5 cellular contexts compared by ENCODE assay signal in the genomic region with DNA sequence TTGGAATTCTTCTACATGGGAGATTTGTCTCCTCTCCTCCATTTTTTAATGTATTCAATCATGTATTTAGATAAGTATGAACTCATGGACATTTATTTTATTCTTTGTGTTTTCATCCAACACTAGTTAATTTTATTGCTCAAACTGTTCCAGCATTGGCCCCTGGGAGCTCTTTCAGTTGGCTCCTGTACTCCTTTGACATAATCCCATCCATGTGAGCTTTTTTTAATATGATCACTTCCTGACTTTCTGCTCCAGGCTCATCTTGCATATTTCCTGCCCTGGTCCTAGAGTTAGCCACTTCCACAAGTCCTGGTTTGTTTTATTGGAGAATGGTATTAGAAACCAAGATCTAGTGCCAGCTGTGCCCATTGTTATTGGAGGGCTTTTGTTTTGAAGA.
"Had no signal": no experiment of that assay in that cellular context is flagged by ENCODE, and none has a peak within 500 bp of the region (broad histone marks: within the 10 kb centered on the region; RNA-seq: fewer than 3 reads in every experiment).

No MANE protein-coding gene starts in this region.

- H3K9me3 Mint-ChIP-seq: GM23338, H9 had no signal

- H3K4me1 Mint-ChIP-seq: GM23338, H9 had no signal

- DNase-seq: H9, HCEC 1CT, IMR-90 had no signal

- H3K4me3 ChIP-seq: GM23338, K562 had no signal

- H3K4me3 Mint-ChIP-seq: GM23338, H9 had no signal

- H3K27ac Mint-ChIP-seq: GM23338, H9 had no signal
